ENCODE assay signal across 8 cellular contexts in the genomic region with DNA sequence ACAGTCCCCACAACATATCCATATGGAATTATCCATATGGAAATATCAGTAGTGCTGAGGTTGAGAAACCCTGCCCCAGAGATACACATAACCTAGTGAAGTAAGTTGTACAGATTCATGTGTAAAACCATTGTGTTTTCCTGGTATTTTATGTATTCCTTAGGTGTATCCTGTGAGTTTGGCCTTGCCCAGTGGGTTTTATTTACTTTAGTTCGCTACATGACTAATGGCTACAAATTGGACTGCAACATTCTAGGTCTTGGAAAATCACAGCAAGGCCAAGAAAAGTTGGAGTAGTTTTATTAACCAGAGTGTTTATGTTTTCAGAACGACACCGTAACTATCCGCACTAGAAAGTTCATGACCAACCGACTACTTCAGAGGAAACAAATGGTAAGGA. TPM values are rescaled to one million over a fixed set of nuclear protein-coding genes. Genes with fewer than 3 reads are reported as not detected.
DNase-seq lines count a peak whose midpoint lies in the region; ATAC-seq and TF ChIP-seq lines count a peak whose summit lies in the region.
"Had no signal": no experiment of that assay in that cellular context is flagged by ENCODE, and none has a peak within 500 bp of the region (broad histone marks: within the 10 kb centered on the region; RNA-seq: fewer than 3 reads in every experiment).

No MANE protein-coding gene starts in this region.

- CTCF ChIA-PET in activated CD8-positive, alpha-beta T cell treated with anti-CD3 and anti-CD28 coated beads for 36 hours (lab: Charles Lee) = interaction anchor here (2.9 kb wide), 1 partner anchor 12 kb away, joined by 17 read pairs; no protein-coding TSS in a partner anchor

- peak overlapping the region; percentile 78 for H3K4me3 ChIP-seq in HFF-Myc (replicated peaks; ENCODE audit: low read depth, low read length)
- peak overlapping the region; percentile 37 for H3K4me3 ChIP-seq in hepatocyte

- POLR2A ChIA-PET in activated CD8-positive, alpha-beta T cell treated with anti-CD3 and anti-CD28 coated beads for 36 hours (lab: Charles Lee) = interaction anchor here (0.6 to 1.0 kb wide), 3 partner anchors 11 to 1282 kb away, joined by 3 read pairs; no protein-coding TSS in a partner anchor

- H3K4me1 Mint-ChIP-seq in activated CD8-positive, alpha-beta T cell treated with anti-CD3 and anti-CD28 coated beads for 36 hours (ENCODE audit: low read depth) = peaks cover 52% of the 10 kb centered on the region
- peaks cover 51% of the 10 kb centered on the region for H3K4me1 Mint-ChIP-seq in stimulated activated effector memory CD8-positive, alpha-beta T cell treated with anti-CD3 and anti-CD28 coated beads, Interleukin-12 subunit alpha, Interleukin-12 subunit beta, amount 100 ng/mL, for 72 hours

- intact Hi-C loops in activated CD8-positive, alpha-beta T cell treated with anti-CD3 and anti-CD28 coated beads for 36 hours (cut with micrococcal nuclease) = no loop called here

- peak overlapping the region; percentile 95 for H3K27ac Mint-ChIP-seq in activated CD8-positive, alpha-beta T cell treated with anti-CD3 and anti-CD28 coated beads for 36 hours
- peak overlapping the region; percentile 87 for H3K27ac Mint-ChIP-seq in stimulated activated effector memory CD8-positive, alpha-beta T cell treated with anti-CD3 and anti-CD28 coated beads, Interleukin-12 subunit alpha, Interleukin-12 subunit beta, amount 100 ng/mL, for 72 hours

- peaks cover 42% of the 10 kb centered on the region for H4K20me1 ChIP-seq in hepatocyte (ENCODE audit: insufficient read depth, poor library complexity, severe bottlenecking)

- DNase-seq in HFF-Myc (ENCODE audit: extremely low read depth, low read depth) = no peak
- DNase-seq in activated CD8-positive, alpha-beta T cell treated with anti-CD3 and anti-CD28 coated beads for 36 hours = no peak
- no peak for DNase-seq in hepatocyte (ENCODE audit: low spot score)
- DNase-seq in stimulated activated effector memory CD8-positive, alpha-beta T cell treated with anti-CD3 and anti-CD28 coated beads, Interleukin-12 subunit alpha, Interleukin-12 subunit beta, amount 100 ng/mL, for 72 hours (ENCODE audit: low spot score in 2 of 2) = no peak
- DNase-seq in mucosa of gallbladder (ENCODE audit: low spot score) = no peak
- DNase-seq: Right ventricle myocardium superior had no signal

- no peaks in the 10 kb centered on the region for H3K9me2 ChIP-seq in hepatocyte (replicated peaks; ENCODE audit: insufficient read depth)

- WGBS in hepatocyte (ENCODE audit: low lambda C conversion rate, missing lambda C conversion rate) = 75% methylated on average over 5 of the region's 5 CpGs

- peak overlapping the region; percentile 91 for H3K4me2 ChIP-seq in hepatocyte

- no peak overlapping the region for H2AFZ ChIP-seq in hepatocyte

- H3K4me3 Mint-ChIP-seq in activated CD8-positive, alpha-beta T cell treated with anti-CD3 and anti-CD28 coated beads for 36 hours = peak overlapping the region; percentile 85
- peak overlapping the region; percentile 79 for H3K4me3 Mint-ChIP-seq in stimulated activated effector memory CD8-positive, alpha-beta T cell treated with anti-CD3 and anti-CD28 coated beads, Interleukin-12 subunit alpha, Interleukin-12 subunit beta, amount 100 ng/mL, for 72 hours

- no peaks in the 10 kb centered on the region for H3K27me3 Mint-ChIP-seq in activated CD8-positive, alpha-beta T cell treated with anti-CD3 and anti-CD28 coated beads for 36 hours

- TF ChIP-seq CTCF in HFF-Myc (IDR thresholded peaks at IDR 0.05; ENCODE audit: low read depth, low read length, missing control alignments) (no peak), hepatocyte (IDR thresholded peaks at IDR 0.05; ENCODE audit: poor library complexity) (no peak)
- TF ChIP-seq CTCF in activated CD8-positive, alpha-beta T cell treated with anti-CD3 and anti-CD28 coated beads for 36 hours (IDR thresholded peaks at IDR 0.05) = no peak

- peak overlapping the region; percentile 11 for H3K27ac ChIP-seq in hepatocyte

- H3K4me1 ChIP-seq in hepatocyte (ENCODE audit: insufficient read depth) = peaks cover 12% of the 10 kb centered on the region

- peaks cover 55% of the 10 kb centered on the region for H3K79me2 ChIP-seq in hepatocyte

- no peaks in the 10 kb centered on the region for H3K27me3 ChIP-seq in hepatocyte

- no peaks in the 10 kb centered on the region for H3K9me3 ChIP-seq in hepatocyte (ENCODE audit: low read depth)

- H3K9me3 Mint-ChIP-seq in activated CD8-positive, alpha-beta T cell treated with anti-CD3 and anti-CD28 coated beads for 36 hours = no peaks in the 10 kb centered on the region
- H3K9me3 Mint-ChIP-seq in stimulated activated effector memory CD8-positive, alpha-beta T cell treated with anti-CD3 and anti-CD28 coated beads, Interleukin-12 subunit alpha, Interleukin-12 subunit beta, amount 100 ng/mL, for 72 hours = no peaks in the 10 kb centered on the region

- H3K36me3 Mint-ChIP-seq in activated CD8-positive, alpha-beta T cell treated with anti-CD3 and anti-CD28 coated beads for 36 hours (ENCODE audit: low read depth) = peaks cover 60% of the 10 kb centered on the region
- H3K36me3 Mint-ChIP-seq in stimulated activated effector memory CD8-positive, alpha-beta T cell treated with anti-CD3 and anti-CD28 coated beads, Interleukin-12 subunit alpha, Interleukin-12 subunit beta, amount 100 ng/mL, for 72 hours = peaks cover 67% of the 10 kb centered on the region

- no peaks in the 10 kb centered on the region for H3K36me3 ChIP-seq in hepatocyte (replicated peaks; ENCODE audit: insufficient read depth, low read depth)

- no peak for ATAC-seq in activated CD8-positive, alpha-beta T cell treated with anti-CD3 and anti-CD28 coated beads for 36 hours
- ATAC-seq in stimulated activated effector memory CD8-positive, alpha-beta T cell treated with anti-CD3 and anti-CD28 coated beads, Interleukin-12 subunit alpha, Interleukin-12 subunit beta, amount 100 ng/mL, for 72 hours = no peak
- ATAC-seq in HG03354 (IDR thresholded peaks at IDR 0.05; ENCODE audit: poor library complexity, severe bottlenecking, unreplicated experiment) (no peak), GM18858 (IDR thresholded peaks at IDR 0.05; ENCODE audit: unreplicated experiment) (no peak)

RNA-seq across cellular contexts. Expression of gene RPS24, which starts 1.4 kb away (rescaled TPM):
- 1,000 to 10,000 TPM; 2,061 to 2,067 TPM for total RNA-seq in activated CD8-positive, alpha-beta T cell treated with anti-CD3 and anti-CD28 coated beads for 36 hours
- 2,225 and 2,372 TPM in 2 replicates for total RNA-seq in hepatocyte
- polyA plus RNA-seq in hepatocyte = 391 and 461 TPM in 2 replicates
- 978 TPM for total RNA-seq in mucosa of gallbladder

RNA-seq across cellular contexts. Expression of gene POLR3A, which starts 5.7 kb away (rescaled TPM):
- 10 to 100 TPM; 16.2 to 17.5 TPM for total RNA-seq in activated CD8-positive, alpha-beta T cell treated with anti-CD3 and anti-CD28 coated beads for 36 hours
- total RNA-seq in hepatocyte (9.8 and 10.8 TPM in 2 replicates), mucosa of gallbladder (12.1 TPM)
- polyA plus RNA-seq in hepatocyte = 8.0 and 8.7 TPM in 2 replicates
